15 cellular contexts compared by ENCODE assay signal in the genomic region with DNA sequence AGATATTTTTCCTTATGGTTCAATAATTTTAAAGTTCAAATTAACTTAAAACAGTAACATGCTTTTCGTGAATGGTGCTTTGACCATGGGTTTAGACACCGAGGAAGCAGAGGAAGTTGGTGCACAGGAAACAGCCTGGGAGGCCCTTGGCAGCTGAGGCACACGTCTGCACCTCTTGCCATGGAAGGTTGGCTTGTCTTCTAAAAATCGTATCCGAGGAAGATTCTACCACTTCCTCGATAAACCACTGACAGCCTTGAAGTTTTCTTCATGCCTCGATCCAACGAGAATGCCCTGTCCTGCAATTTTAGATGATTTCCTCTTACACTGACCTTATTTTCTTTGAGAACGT. TPM values are rescaled to one million over a fixed set of nuclear protein-coding genes. Genes with fewer than 3 reads are reported as not detected.
DNase-seq lines count a peak whose midpoint lies in the region; ATAC-seq and TF ChIP-seq lines count a peak whose summit lies in the region.
"Had no signal": no experiment of that assay in that cellular context is flagged by ENCODE, and none has a peak within 500 bp of the region (broad histone marks: within the 10 kb centered on the region; RNA-seq: fewer than 3 reads in every experiment).

No MANE protein-coding gene starts in this region.

- no peaks in the 10 kb centered on the region for H3F3A ChIP-seq in Loucy (ENCODE audit: low read depth)

- H3K36me3 Mint-ChIP-seq in activated CD8-positive, alpha-beta T cell treated with anti-CD3 and anti-CD28 coated beads, Interleukin-2, amount 10 ng/mL, durations not matched to agents 7 days and 5 days (ENCODE audit: low read depth): peaks cover 4% of the 10 kb centered on the region

- peaks cover 14% of the 10 kb centered on the region for H3K27me3 Mint-ChIP-seq in activated CD8-positive, alpha-beta T cell treated with anti-CD3 and anti-CD28 coated beads, Interleukin-2, amount 10 ng/mL, durations not matched to agents 7 days and 5 days (ENCODE audit: low read depth)

- H3K4me2 ChIP-seq in BLaER1 treated with 17β-estradiol and CSF1 and Interleukin-3, amounts not matched to agents 10 nM and 100 nM: peak overlapping the region; percentile 66 to 83 (median 78)
- H3K4me2 ChIP-seq in Loucy (ENCODE audit: low read depth, low read length, poor library complexity, severe bottlenecking): peak overlapping the region; percentile 77
- H3K4me2 ChIP-seq: GM23338 had no signal

- peaks cover 0 to 18% (median 9%) of the 10 kb centered on the region in 11 experiments; a peak in 13 of 22 replicates for H4K20me1 ChIP-seq in BLaER1 treated with 17β-estradiol and CSF1 and Interleukin-3, amounts not matched to agents 10 nM and 100 nM
- no peaks in the 10 kb centered on the region for H4K20me1 ChIP-seq in Loucy (ENCODE audit: insufficient read depth, low read length, poor library complexity, severe bottlenecking)

- peak overlapping the region; percentile 75 for H2AFZ ChIP-seq in Loucy (ENCODE audit: low read length)
- H2AFZ ChIP-seq: GM23338 had no signal

- no peak overlapping the region; a peak in 1 of 22 replicates for H3K9ac ChIP-seq in BLaER1 treated with 17β-estradiol and CSF1 and Interleukin-3, amounts not matched to agents 10 nM and 100 nM
- H3K9ac ChIP-seq in Loucy (ENCODE audit: low read depth, low read length, poor library complexity, severe bottlenecking) (peak overlapping the region; percentile 56), colonic mucosa (ENCODE audit: low read depth in 2 of 2, low read length in 2 of 2) (no peak overlapping the region)

- TF ChIP-seq CTCF in Loucy (conservative IDR thresholded peaks at IDR 0.05; ENCODE audit: low read length) (no peak), uterus (IDR thresholded peaks at IDR 0.05) (no peak), colonic mucosa (IDR thresholded peaks at IDR 0.05) (no peak)

- H3K9me3 Mint-ChIP-seq in activated CD8-positive, alpha-beta T cell treated with anti-CD3 and anti-CD28 coated beads, Interleukin-2, amount 10 ng/mL, durations not matched to agents 7 days and 5 days (ENCODE audit: insufficient read depth): no peaks in the 10 kb centered on the region
- H3K9me3 Mint-ChIP-seq: GM23338 had no signal

- intact Hi-C loops in uterus (cut with DNase I; ENCODE audit: low total_unique reads) (no loop called here), colonic mucosa (cut with DNase I) (no loop called here)

- DNase-seq in AML-193 (lab: John Stamatoyannopoulos, UW) (peak; percentile 39 to 63), NCI-H524 treated with DMSO at 0.1 percent for 48 hours (lab: John Stamatoyannopoulos, UW) (no peak), uterus (no peak), ecto neural progenitor cell (ENCODE audit: low spot score) (no peak), colonic mucosa (no peak)
- DNase-seq in activated CD8-positive, alpha-beta T cell treated with anti-CD3 and anti-CD28 coated beads, Interleukin-2, amount 10 ng/mL, durations not matched to agents 7 days and 5 days: no peak
- DNase-seq: activated gamma-delta T cell, NCI-H146, NCI-H748 treated with DMSO at 0.1 percent for 48 hours, T1000, tibial artery had no signal

- peaks cover 0 to 17% (median 0%) of the 10 kb centered on the region in 11 experiments; a peak in 4 of 22 replicates for H3K36me3 ChIP-seq in BLaER1 treated with 17β-estradiol and CSF1 and Interleukin-3, amounts not matched to agents 10 nM and 100 nM
- H3K36me3 ChIP-seq in Loucy (ENCODE audit: insufficient read depth, low read length) (no peaks in the 10 kb centered on the region), uterus (no peaks in the 10 kb centered on the region), colonic mucosa (no peaks in the 10 kb centered on the region)

- no peak overlapping the region; a peak in 1 of 20 replicates for H3K4me3 ChIP-seq in BLaER1 treated with 17β-estradiol and CSF1 and Interleukin-3, amounts not matched to agents 10 nM and 100 nM
- peak overlapping the region; percentile 61 for H3K4me3 ChIP-seq in Loucy (ENCODE audit: low read length, poor library complexity, severe bottlenecking)
- H3K4me3 ChIP-seq in uterus: no peak overlapping the region
- no peak overlapping the region for H3K4me3 ChIP-seq in colonic mucosa
- H3K4me3 ChIP-seq: GM23338, SK-N-MC, tibial artery had no signal

- H3K27ac ChIP-seq in BLaER1 treated with 17β-estradiol and CSF1 and Interleukin-3, amounts not matched to agents 10 nM and 100 nM: peak overlapping the region in 3 of 11 experiments; percentile 30 to 50 (median 40); a peak in 4 of 22 replicates
- H3K27ac ChIP-seq in uterus: no peak overlapping the region
- H3K27ac ChIP-seq in colonic mucosa: no peak overlapping the region
- H3K27ac ChIP-seq: SK-N-MC, tibial artery had no signal

- peak overlapping the region; percentile 49 for H3K4me3 Mint-ChIP-seq in activated CD8-positive, alpha-beta T cell treated with anti-CD3 and anti-CD28 coated beads, Interleukin-2, amount 10 ng/mL, durations not matched to agents 7 days and 5 days
- H3K4me3 Mint-ChIP-seq: GM23338 had no signal

- H3K4me1 Mint-ChIP-seq in activated CD8-positive, alpha-beta T cell treated with anti-CD3 and anti-CD28 coated beads, Interleukin-2, amount 10 ng/mL, durations not matched to agents 7 days and 5 days (ENCODE audit: low read depth): peaks cover 35% of the 10 kb centered on the region

- H3K4me1 ChIP-seq in BLaER1 treated with 17β-estradiol and CSF1 and Interleukin-3, amounts not matched to agents 10 nM and 100 nM: peaks cover 18 to 53% (median 46%) of the 10 kb centered on the region in 10 experiments
- H3K4me1 ChIP-seq in Loucy (ENCODE audit: insufficient read depth, low read length, poor library complexity, severe bottlenecking) (peaks cover 34% of the 10 kb centered on the region), uterus (peaks cover 4 to 6% of the 10 kb centered on the region in 2 donors), colonic mucosa (peaks cover 9% of the 10 kb centered on the region)

- POLR2A ChIA-PET in activated CD8-positive, alpha-beta T cell treated with anti-CD3 and anti-CD28 coated beads, Interleukin-2, amount 10 ng/mL, durations not matched to agents 7 days and 5 days (lab: Charles Lee): no interaction called here

- H3K27me3 ChIP-seq in BLaER1 treated with 17β-estradiol and CSF1 and Interleukin-3, amounts not matched to agents 10 nM and 100 nM: peaks cover 20 to 59% (median 42%) of the 10 kb centered on the region in 11 experiments; a peak in 19 of 22 replicates
- H3K27me3 ChIP-seq in Loucy (ENCODE audit: insufficient read depth, low read length, poor library complexity, severe bottlenecking) (no peaks in the 10 kb centered on the region), uterus (no peaks in the 10 kb centered on the region), colonic mucosa (no peaks in the 10 kb centered on the region)
- H3K27me3 ChIP-seq: tibial artery had no signal

- CTCF ChIA-PET in activated CD8-positive, alpha-beta T cell treated with anti-CD3 and anti-CD28 coated beads, Interleukin-2, amount 10 ng/mL, durations not matched to agents 7 days and 5 days (lab: Charles Lee): no interaction called here

- peak; percentile 66 for ATAC-seq in activated CD8-positive, alpha-beta T cell treated with anti-CD3 and anti-CD28 coated beads, Interleukin-2, amount 10 ng/mL, durations not matched to agents 7 days and 5 days

- H3K27ac Mint-ChIP-seq in activated CD8-positive, alpha-beta T cell treated with anti-CD3 and anti-CD28 coated beads, Interleukin-2, amount 10 ng/mL, durations not matched to agents 7 days and 5 days: peak overlapping the region; percentile 79
- H3K27ac Mint-ChIP-seq: GM23338 had no signal

- no peaks in the 10 kb centered on the region for H3K79me2 ChIP-seq in Loucy (ENCODE audit: insufficient read depth, low read length)

- TF ChIP-seq POLR2A in uterus (IDR thresholded peaks at IDR 0.05): no peak

- no peaks in the 10 kb centered on the region; a peak in 1 of 22 replicates for H3K9me3 ChIP-seq in BLaER1 treated with 17β-estradiol and CSF1 and Interleukin-3, amounts not matched to agents 10 nM and 100 nM (replicated peaks in 1 of 11)
- no peaks in the 10 kb centered on the region for H3K9me3 ChIP-seq in Loucy (ENCODE audit: insufficient read depth, low read depth, low read length)
- no peaks in the 10 kb centered on the region for H3K9me3 ChIP-seq in uterus
- no peaks in the 10 kb centered on the region for H3K9me3 ChIP-seq in colonic mucosa
- H3K9me3 ChIP-seq: tibial artery had no signal

- H3K9me2 ChIP-seq in Loucy (replicated peaks; ENCODE audit: low read depth, low read length): no peaks in the 10 kb centered on the region

RNA-seq across cellular contexts. Expression of a gene that starts 12.2 kb away (rescaled TPM):
- total RNA-seq in activated CD8-positive, alpha-beta T cell treated with anti-CD3 and anti-CD28 coated beads, Interleukin-2, amount 10 ng/mL, durations not matched to agents 7 days and 5 days: 10 to 100 TPM; 10.7 to 12.3 TPM
- 10 to 100 TPM in 3 of 4 donors, 1 to 10 TPM in 1; 8.7 to 24.3 (median 19.2) TPM for total RNA-seq in uterus
- 10 to 100 TPM; 16.1 to 26.8 TPM for total RNA-seq in colonic mucosa

RNA-seq across cellular contexts. Expression of a gene that starts 27.8 kb away (rescaled TPM):
- 10 to 100 TPM; 25.5 to 26.0 TPM for total RNA-seq in activated CD8-positive, alpha-beta T cell treated with anti-CD3 and anti-CD28 coated beads, Interleukin-2, amount 10 ng/mL, durations not matched to agents 7 days and 5 days
- 10 to 100 TPM; 12.1 to 50.9 (median 35.2) TPM for total RNA-seq in uterus
- 10 to 100 TPM; 25.1 to 28.5 TPM for total RNA-seq in colonic mucosa

Comparison
In these comparisons a context has a peak if more than half of its experiments do, and no peak if none do; other contexts are left out.
1. DNase-seq: peak in AML-193 (2 of 2); none in activated CD8-positive, alpha-beta T cell treated with anti-CD3 and anti-CD28 coated beads, Interleukin-2, amount 10 ng/mL, durations not matched to agents 7 days and 5 days (single experiment), NCI-H524 treated with DMSO at 0.1 percent for 48 hours (single experiment), uterus (0 of 2), ecto neural progenitor cell (single experiment) and colonic mucosa (single experiment).